Comparison of ENCODE assay signal across 8 cellular contexts in genomic region chr13:110683203-110683883, GRCh38. TPM values are rescaled to one million over a fixed set of nuclear protein-coding genes. Genes with fewer than 3 reads are reported as not detected.
A peak's percentile ranks its signal among the peaks of the same experiment; 100 is the strongest.
DNase-seq lines count a peak whose midpoint lies in the region; ATAC-seq and TF ChIP-seq lines count a peak whose summit lies in the region.

No MANE protein-coding gene starts in this region.

- H3K4me3 Mint-ChIP-seq in CD4-positive, alpha-beta memory T cell = no peak overlapping the region

- H3K4me1 ChIP-seq in CD4-positive, alpha-beta memory T cell (ENCODE audit: insufficient read depth, low read length) = no peaks in the 10 kb centered on the region
- peaks cover 14% of the 10 kb centered on the region for H3K4me1 ChIP-seq in muscle layer of colon (ENCODE audit: insufficient read depth, low read length)

- no peak for ATAC-seq in HG02642 (IDR thresholded peaks at IDR 0.05; ENCODE audit: poor library complexity, unreplicated experiment)

- no peaks in the 10 kb centered on the region for H3K27me3 ChIP-seq in CD4-positive, alpha-beta memory T cell (ENCODE audit: insufficient read depth, low read length)
- H3K27me3 ChIP-seq in HL-60 (ENCODE audit: insufficient read depth, poor library complexity, severe bottlenecking) (no peaks in the 10 kb centered on the region), muscle layer of colon (ENCODE audit: control insufficient read depth in 1 of 2, insufficient read depth in 2 of 2, low read length in 2 of 2) (no peaks in the 10 kb centered on the region)

- no peak overlapping the region for H3K9ac ChIP-seq in muscle layer of colon (ENCODE audit: low read length)

- H3K27me3 Mint-ChIP-seq in CD4-positive, alpha-beta memory T cell = no peaks in the 10 kb centered on the region

- peak; percentile 15 to 64 (median 26) for DNase-seq in CD4-positive, alpha-beta memory T cell
- peak in 1 of 2 experiments; percentile 47 for DNase-seq in HL-60 (ENCODE audit: low read depth in 1 of 2, low spot score in 1 of 2)
- DNase-seq in astrocyte of the spinal cord (ENCODE audit: low read depth, low spot score) = peak; percentile 28
- no peak for DNase-seq in HK-2 (ENCODE audit: unreplicated experiment)
- DNase-seq in NCI-H2171 (lab: John Stamatoyannopoulos, UW) = no peak
- DNase-seq in AG08396 (ENCODE audit: low spot score) = no peak

- no peaks in the 10 kb centered on the region for H3K9me3 Mint-ChIP-seq in CD4-positive, alpha-beta memory T cell

- intact Hi-C loops in CD4-positive, alpha-beta memory T cell (cut with micrococcal nuclease) = loop anchor here (1.0 kb wide), 2 partner anchors 31 to 136 kb away; no protein-coding TSS in a partner anchor

- no peaks in the 10 kb centered on the region for H3K9me3 ChIP-seq in CD4-positive, alpha-beta memory T cell (ENCODE audit: control insufficient read depth in 1 of 2, low read length in 2 of 2)
- no peaks in the 10 kb centered on the region for H3K9me3 ChIP-seq in muscle layer of colon (ENCODE audit: low read length)

- in situ Hi-C loops in astrocyte of the spinal cord (cut with HindIII; ENCODE audit: low sequenced_read_pairs) = no loop called here

- no peak overlapping the region for H3K27ac ChIP-seq in CD4-positive, alpha-beta memory T cell (ENCODE audit: low read depth, low read length)
- H3K27ac ChIP-seq in HL-60 (replicated peaks) = no peak overlapping the region
- H3K27ac ChIP-seq in muscle layer of colon (ENCODE audit: low read depth, low read length) = peak overlapping the region; percentile 69

- no peak overlapping the region for H3K4me3 ChIP-seq in CD4-positive, alpha-beta memory T cell (ENCODE audit: low read length in 2 of 2)
- H3K4me3 ChIP-seq in HL-60 (replicated peaks; ENCODE audit: insufficient read depth, low read length) (no peak overlapping the region), astrocyte of the spinal cord (ENCODE audit: low read depth, low read length) (no peak overlapping the region), muscle layer of colon (ENCODE audit: low read depth in 1 of 2, low read length in 2 of 2) (no peak overlapping the region)

- H3K36me3 Mint-ChIP-seq in CD4-positive, alpha-beta memory T cell = peaks cover 32 to 64% of the 10 kb centered on the region in 2 donors

- TF ChIP-seq CTCF in HL-60 (IDR thresholded peaks at IDR 0.05; ENCODE audit: insufficient read depth, low read length) (peak; percentile 18), astrocyte of the spinal cord (IDR thresholded peaks at IDR 0.05; ENCODE audit: low read depth, low read length) (peak; percentile 69)

- peak overlapping the region in 1 of 7 donors; percentile 67 for H3K27ac Mint-ChIP-seq in CD4-positive, alpha-beta memory T cell

- CTCF ChIA-PET in CD4-positive, alpha-beta memory T cell (lab: Charles Lee; ENCODE audit: partially characterized antibody) = interaction anchor here (0.6 to 4.7 kb wide), 16 partner anchors 14 to 149 kb away, joined by 3 to 80 read pairs (median 4); partner anchors contain the start of gene CARS2

- H3K4me1 Mint-ChIP-seq in CD4-positive, alpha-beta memory T cell = peaks cover 4 to 11% (median 8%) of the 10 kb centered on the region in 4 donors

- H3K36me3 ChIP-seq in CD4-positive, alpha-beta memory T cell (ENCODE audit: insufficient read depth, low read length) = peaks cover 31% of the 10 kb centered on the region
- H3K36me3 ChIP-seq in muscle layer of colon (ENCODE audit: insufficient read depth, low read length) = peaks cover 46% of the 10 kb centered on the region

- POLR2A ChIA-PET in CD4-positive, alpha-beta memory T cell (lab: Charles Lee; ENCODE audit: partially characterized antibody) = interaction anchor here (1.1 to 2.1 kb wide), 2 partner anchors 29 to 32 kb away, joined by 3 to 20 read pairs; partner anchors contain the start of gene ING1

RNA-seq across cellular contexts. Expression of gene CARS2, which starts 22.6 kb away (rescaled TPM):
- total RNA-seq in CD4-positive, alpha-beta memory T cell = 100 to 1,000 TPM in 1 of 2 experiments, 10 to 100 TPM in 1; 99.9 to 102 TPM
- polyA plus RNA-seq in CD4-positive, alpha-beta memory T cell = 10 to 100 TPM; 36.0 to 59.3 TPM

RNA-seq across cellular contexts. Expression of gene ING1, which starts 30.2 kb away (rescaled TPM):
- total RNA-seq in CD4-positive, alpha-beta memory T cell = 10 to 100 TPM; 27.4 to 29.4 TPM
- polyA plus RNA-seq in CD4-positive, alpha-beta memory T cell = 10 to 100 TPM in 1 of 2 donors, 1 to 10 TPM in 1; 9.1 to 16.7 TPM

Comparison
In these comparisons a context has a peak if more than half of its experiments do, and no peak if none do; other contexts are left out.
1. DNase-seq: peak in CD4-positive, alpha-beta memory T cell (5 of 5) and astrocyte of the spinal cord (single experiment); none in HK-2 (single experiment), NCI-H2171 (single experiment) and AG08396 (single experiment).